Comparison of ENCODE assay signal across 8 cellular contexts in genomic region chr22:19448076-19448607, GRCh38. TPM values are rescaled to one million over a fixed set of nuclear protein-coding genes. Genes with fewer than 3 reads are reported as not detected.
A peak's percentile ranks its signal among the peaks of the same experiment; 100 is the strongest.
DNase-seq lines count a peak whose midpoint lies in the region; ATAC-seq and TF ChIP-seq lines count a peak whose summit lies in the region.

No MANE protein-coding gene starts in this region.

- peaks cover 20% of the 10 kb centered on the region for H3K4me1 ChIP-seq in HAP-1
- peaks cover 19 to 53% (median 29%) of the 10 kb centered on the region in 4 donors for H3K4me1 ChIP-seq in esophagus muscularis mucosa
- peaks cover 10 to 22% of the 10 kb centered on the region in 2 donors for H3K4me1 ChIP-seq in muscle layer of duodenum (ENCODE audit: control insufficient read depth in 1 of 2, insufficient read depth in 2 of 2, low read length in 2 of 2)

- DNase-seq in SKM-1 treated with dmso at 0.1 percent for 144 hours (lab: John Stamatoyannopoulos, UW; ENCODE audit: unreplicated experiment) (peak; percentile 12), SKM-1 (lab: John Stamatoyannopoulos, UW; ENCODE audit: unreplicated experiment) (no peak), HAP-1 (ENCODE audit: low spot score in 2 of 2) (peak; percentile 76 to 86), NCI-H128 (lab: John Stamatoyannopoulos, UW; ENCODE audit: unreplicated experiment) (peak; percentile 56), WERI-Rb-1 (peak; percentile 74), esophagus muscularis mucosa (ENCODE audit: extremely low spot score) (no peak)

- no peaks in the 10 kb centered on the region for H3K27me3 ChIP-seq in HAP-1 (ENCODE audit: low read depth)
- no peaks in the 10 kb centered on the region for H3K27me3 ChIP-seq in WERI-Rb-1 (ENCODE audit: insufficient read depth, low read depth, severe bottlenecking)
- H3K27me3 ChIP-seq in esophagus muscularis mucosa: no peaks in the 10 kb centered on the region
- H3K27me3 ChIP-seq in muscle layer of duodenum (ENCODE audit: low read depth, low read length): no peaks in the 10 kb centered on the region

- ATAC-seq in HG02973 (IDR thresholded peaks at IDR 0.05; ENCODE audit: unreplicated experiment): no peak

- H3K9me3 ChIP-seq in HAP-1 (no peaks in the 10 kb centered on the region), WERI-Rb-1 (ENCODE audit: severe bottlenecking) (no peaks in the 10 kb centered on the region), esophagus muscularis mucosa (no peaks in the 10 kb centered on the region), muscle layer of duodenum (ENCODE audit: control insufficient read depth in 1 of 2, low read length in 2 of 2) (no peaks in the 10 kb centered on the region)

- TF ChIP-seq EP300 in esophagus muscularis mucosa (IDR thresholded peaks at IDR 0.05): no peak

- TF ChIP-seq CTCF in WERI-Rb-1 (IDR thresholded peaks at IDR 0.05; ENCODE audit: low read depth, low read length) (no peak), esophagus muscularis mucosa (IDR thresholded peaks at IDR 0.05) (no peak)

- H3K4me3 ChIP-seq in HAP-1 (peak overlapping the region; percentile 55), WERI-Rb-1 (ENCODE audit: low read depth, low read length) (peak overlapping the region; percentile 76), esophagus muscularis mucosa (peak overlapping the region; percentile 86 to 95 (median 93)), muscle layer of duodenum (ENCODE audit: low read depth in 1 of 2, low read length in 2 of 2) (peak overlapping the region; percentile 71 to 86)

- H3K27ac ChIP-seq in WERI-Rb-1 (peak overlapping the region; percentile 98), esophagus muscularis mucosa (replicated peaks in 1 of 4) (peak overlapping the region; percentile 95 to 98 (median 96)), muscle layer of duodenum (ENCODE audit: low read length) (peak overlapping the region; percentile 47)

- WGBS in esophagus muscularis mucosa: 13% methylated on average over 14 of the region's 14 CpGs

- intact Hi-C loops in esophagus muscularis mucosa (cut with DNase I): no loop called here

- H3K36me3 ChIP-seq in HAP-1 (replicated peaks): peaks cover 61% of the 10 kb centered on the region
- H3K36me3 ChIP-seq in WERI-Rb-1: peaks cover 68% of the 10 kb centered on the region
- H3K36me3 ChIP-seq in esophagus muscularis mucosa: peaks cover 16 to 51% (median 49%) of the 10 kb centered on the region in 4 donors
- peaks cover 28 to 31% of the 10 kb centered on the region in 2 donors for H3K36me3 ChIP-seq in muscle layer of duodenum (ENCODE audit: control insufficient read depth in 1 of 2, insufficient read depth in 2 of 2, low read length in 2 of 2)

- in situ Hi-C loops in HAP-1 (cut with MboI; ENCODE audit: low sequenced_read_pairs): loop anchor here (25.0 kb wide), 2 partner anchors 414 to 486 kb away; partner anchors contain the start of genes GNB1L and RTL10

- no peak for TF ChIP-seq POLR2A in esophagus muscularis mucosa (IDR thresholded peaks at IDR 0.05; ENCODE audit: low read depth)

RNA-seq across cellular contexts. Expression of gene C22orf39, which starts 0.6 kb away (rescaled TPM):
- 100 to 1,000 TPM in 3 of 4 donors, 10 to 100 TPM in 1; 92.1 to 136 (median 111) TPM for total RNA-seq in esophagus muscularis mucosa

RNA-seq across cellular contexts. Expression of gene MRPL40, which starts 15.8 kb away (rescaled TPM):
- total RNA-seq in esophagus muscularis mucosa: 10 to 100 TPM; 21.2 to 31.2 (median 27.7) TPM

RNA-seq across cellular contexts. Expression of gene HIRA, which starts 16.6 kb away (rescaled TPM):
- total RNA-seq in esophagus muscularis mucosa: 10 to 100 TPM; 22.0 to 31.6 (median 26.5) TPM

RNA-seq across cellular contexts. Expression of gene UFD1, which starts 30.9 kb away (rescaled TPM):
- 10 to 100 TPM; 54.8 to 65.2 (median 57.1) TPM for total RNA-seq in esophagus muscularis mucosa

RNA-seq across cellular contexts. Expression of gene CDC45, which starts 31.6 kb away (rescaled TPM):
- total RNA-seq in esophagus muscularis mucosa: 1 to 10 TPM in 1 of 4 donors, under 1 TPM in 2, not detected in 1; 0.32 to 1.1 (median 0.42) TPM

Comparison
In these comparisons a context has a peak if more than half of its experiments do, and no peak if none do; other contexts are left out.
1. DNase-seq: peak in SKM-1 treated with dmso at 0.1 percent for 144 hours (single experiment), HAP-1 (2 of 2), NCI-H128 (single experiment) and WERI-Rb-1 (single experiment); none in SKM-1 (single experiment) and esophagus muscularis mucosa (single experiment).
2. H3K27ac ChIP-seq: peak in every context shown above with its lines; median percentile 98 in WERI-Rb-1; 96 in esophagus muscularis mucosa; 47 in muscle layer of duodenum.
3. Peak in every context shown above with its lines, with median percentiles within 50 percentile points of each other: H3K4me3 ChIP-seq.